Comparison of ENCODE assay signal across 8 cellular contexts in genomic region chr17:42555122-42555622, GRCh38. TPM values are rescaled to one million over a fixed set of nuclear protein-coding genes. Genes with fewer than 3 reads are reported as not detected.
DNase-seq lines count a peak whose midpoint lies in the region; ATAC-seq and TF ChIP-seq lines count a peak whose summit lies in the region.

No MANE protein-coding gene starts in this region.

- no peaks in the 10 kb centered on the region for H3K4me1 ChIP-seq in aorta (ENCODE audit: control insufficient read depth in 1 of 2, insufficient read depth in 2 of 2, low read length in 2 of 2)

- no peaks in the 10 kb centered on the region for H3K9me3 ChIP-seq in aorta (ENCODE audit: control insufficient read depth, low read length)

- 23% methylated on average over 4 of the region's 4 CpGs for WGBS in aorta, 2 donors

- H3K27me3 Mint-ChIP-seq in stimulated activated naive CD8-positive, alpha-beta T cell treated with anti-CD3 and anti-CD28 coated beads, Interleukin-15, Interleukin-2, amounts not matched to agents 100 ng/mL and 50 ng/mL, for 24 hours = no peaks in the 10 kb centered on the region
- no peaks in the 10 kb centered on the region for H3K27me3 Mint-ChIP-seq in mesothelial cell of epicardium (ENCODE audit: low read depth)

- peaks cover 4% of the 10 kb centered on the region for H3K36me3 Mint-ChIP-seq in stimulated activated naive CD8-positive, alpha-beta T cell treated with anti-CD3 and anti-CD28 coated beads, Interleukin-15, Interleukin-2, amounts not matched to agents 100 ng/mL and 50 ng/mL, for 24 hours (ENCODE audit: low read depth)
- no peaks in the 10 kb centered on the region for H3K36me3 Mint-ChIP-seq in mesothelial cell of epicardium

- intact Hi-C loops in aorta (cut with DNase I) = no loop called here

- no peak for DNase-seq in stimulated activated naive CD8-positive, alpha-beta T cell treated with anti-CD3 and anti-CD28 coated beads, Interleukin-15, Interleukin-2, amounts not matched to agents 100 U/mL and 50 U/mL, for 24 hours
- DNase-seq in cardiac fibroblast (ENCODE audit: low read depth in 2 of 2) (no peak), mesothelial cell of epicardium (ENCODE audit: low spot score in 2 of 2, unreplicated experiment in 2 of 2) (no peak), aorta (no peak), GM03348 (ENCODE audit: low spot score) (no peak), NCI-H187 (lab: John Stamatoyannopoulos, UW) (no peak), activated gamma-delta T cell (lab: John Stamatoyannopoulos, UW) (no peak)

- peak overlapping the region in 1 of 2 donors; percentile 50 for H3K27ac ChIP-seq in aorta (ENCODE audit: low read depth in 1 of 2, low read length in 2 of 2)

- H3K4me1 Mint-ChIP-seq in stimulated activated naive CD8-positive, alpha-beta T cell treated with anti-CD3 and anti-CD28 coated beads, Interleukin-15, Interleukin-2, amounts not matched to agents 100 ng/mL and 50 ng/mL, for 24 hours (ENCODE audit: low read depth) = peaks cover 19% of the 10 kb centered on the region
- H3K4me1 Mint-ChIP-seq in mesothelial cell of epicardium = peaks cover 22% of the 10 kb centered on the region

- H3K36me3 ChIP-seq in aorta (ENCODE audit: control insufficient read depth in 1 of 2, insufficient read depth in 2 of 2, low read length in 1 of 2) = no peaks in the 10 kb centered on the region

- H3K4me3 ChIP-seq in cardiac fibroblast (replicated peaks in 1 of 2; ENCODE audit: low read depth in 2 of 2, low read length in 2 of 2) = peak overlapping the region; percentile 84 to 86
- H3K4me3 ChIP-seq in aorta (ENCODE audit: low read length in 2 of 2) = peak overlapping the region; percentile 47 to 64

- H3K27me3 ChIP-seq in aorta (ENCODE audit: control insufficient read depth in 1 of 2, insufficient read depth in 2 of 2, low read length in 1 of 2) = no peaks in the 10 kb centered on the region

- peak overlapping the region; percentile 90 for H3K4me3 Mint-ChIP-seq in stimulated activated naive CD8-positive, alpha-beta T cell treated with anti-CD3 and anti-CD28 coated beads, Interleukin-15, Interleukin-2, amounts not matched to agents 100 ng/mL and 50 ng/mL, for 24 hours
- peak overlapping the region; percentile 88 for H3K4me3 Mint-ChIP-seq in mesothelial cell of epicardium

- peak overlapping the region; percentile 89 for H3K27ac Mint-ChIP-seq in stimulated activated naive CD8-positive, alpha-beta T cell treated with anti-CD3 and anti-CD28 coated beads, Interleukin-15, Interleukin-2, amounts not matched to agents 100 ng/mL and 50 ng/mL, for 24 hours
- H3K27ac Mint-ChIP-seq in mesothelial cell of epicardium = peak overlapping the region; percentile 96

- TF ChIP-seq CTCF in cardiac fibroblast (IDR thresholded peaks at IDR 0.05; ENCODE audit: low read depth, low read length) (no peak), mesothelial cell of epicardium (IDR thresholded peaks at IDR 0.05; ENCODE audit: unreplicated experiment) (no peak)

- no peaks in the 10 kb centered on the region for H3K9me3 Mint-ChIP-seq in stimulated activated naive CD8-positive, alpha-beta T cell treated with anti-CD3 and anti-CD28 coated beads, Interleukin-15, Interleukin-2, amounts not matched to agents 100 ng/mL and 50 ng/mL, for 24 hours
- H3K9me3 Mint-ChIP-seq in mesothelial cell of epicardium = no peaks in the 10 kb centered on the region

- no peak for ATAC-seq in stimulated activated naive CD8-positive, alpha-beta T cell treated with anti-CD3 and anti-CD28 coated beads, Interleukin-15, Interleukin-2, amounts not matched to agents 100 U/mL and 50 U/mL, for 24 hours
- no peak for ATAC-seq in aorta (ENCODE audit: low FRiP score)

RNA-seq across cellular contexts. Expression of gene HSD17B1, which starts 2.4 kb away (rescaled TPM):
- 1.6 to 3.0 TPM (median 2.2 TPM) in 3 replicates for total RNA-seq in mesothelial cell of epicardium
- total RNA-seq in aorta = 1 to 10 TPM in 1 of 2 donors, under 1 TPM in 1; 0.62 to 1.3 TPM
- polyA plus RNA-seq in aorta = 1 to 10 TPM in 1 of 2 donors, under 1 TPM in 1; 0.50 to 7.6 TPM

RNA-seq across cellular contexts. Expression of gene COASY, which starts 6.8 kb away (rescaled TPM):
- total RNA-seq in mesothelial cell of epicardium = 60.7 to 62.0 TPM (median 61.4 TPM) in 3 replicates
- total RNA-seq in aorta = 10 to 100 TPM; 34.0 to 43.2 TPM
- 10 to 100 TPM; 23.0 to 89.5 TPM for polyA plus RNA-seq in aorta

RNA-seq across cellular contexts. Expression of gene MLX, which starts 11.7 kb away (rescaled TPM):
- total RNA-seq in mesothelial cell of epicardium (26.1 to 27.8 TPM (median 27.0 TPM) in 3 replicates), aorta (10 to 100 TPM; 31.9 to 34.2 TPM)
- polyA plus RNA-seq in aorta = 10 to 100 TPM; 33.8 to 38.6 TPM

RNA-seq across cellular contexts. Expression of gene NAGLU, which starts 19.1 kb away (rescaled TPM):
- total RNA-seq in mesothelial cell of epicardium = 31.0 to 31.9 TPM (median 31.5 TPM) in 3 replicates
- total RNA-seq in aorta = 10 to 100 TPM; 38.8 to 41.9 TPM
- polyA plus RNA-seq in aorta = 10 to 100 TPM; 22.3 to 75.0 TPM

RNA-seq across cellular contexts. Expression of gene PSMC3IP, which starts 22.4 kb away (rescaled TPM):
- total RNA-seq in mesothelial cell of epicardium = 8.3 to 9.8 TPM (median 9.7 TPM) in 3 replicates
- 1 to 10 TPM; 3.9 to 5.2 TPM for total RNA-seq in aorta
- polyA plus RNA-seq in aorta = 10 to 100 TPM in 1 of 2 donors, 1 to 10 TPM in 1; 3.8 to 14.4 TPM
